ENCODE assay signal across 24 cellular contexts in genomic region chr9:87357600-87357999, GRCh38.
"Had no signal": no experiment of that assay in that cellular context is flagged by ENCODE, and none has a peak within 500 bp of the region (broad histone marks: within the 10 kb centered on the region; RNA-seq: fewer than 3 reads in every experiment).

No MANE protein-coding gene starts in this region.

- ATAC-seq: natural killer cell; psoas muscle; right cardiac atrium; right lobe of liver; stimulated activated effector memory CD8-positive, alpha-beta T cell treated with anti-CD3 and anti-CD28 coated beads, Interleukin-12 subunit alpha, Interleukin-12 subunit beta, amount 100 ng/mL, for 72 hours; stimulated activated naive B cell treated with anti-CD40 and anti-IgM and Interleukin-4, amounts not matched to agents 10 μg/mL and 1 μg/mL and 100 μg/mL, for 72 hours; upper lobe of right lung had no signal

- H3K27ac ChIP-seq: neural progenitor cell, ovary, parathyroid adenoma, psoas muscle, right lobe of liver, sigmoid colon, stomach, testis, tibial artery, transverse colon, upper lobe of right lung, uterus had no signal

- H3K36me3 ChIP-seq: neural progenitor cell, ovary, right lobe of liver, sigmoid colon, stomach, tibial artery, transverse colon, upper lobe of right lung, uterus had no signal

- FAIRE-seq: small intestine had no signal

- H3K9me3 ChIP-seq: ovary, psoas muscle, right lobe of liver, testis, transverse colon, uterus had no signal

- H3K4me3 ChIP-seq: neural progenitor cell, ovary, psoas muscle, right lobe of liver, sigmoid colon, stomach, testis, tibial artery, transverse colon, upper lobe of right lung, uterus had no signal

- H3K4me1 ChIP-seq: neural progenitor cell, parathyroid adenoma, psoas muscle, sigmoid colon, stomach, tibial artery, transverse colon, upper lobe of right lung, uterus had no signal

- DNase-seq: natural killer cell; occipital lobe; ovary; posterior cingulate gyrus; psoas muscle; right cardiac atrium; right lobe of liver; sigmoid colon; small intestine; stimulated activated CD4-positive, alpha-beta T cell treated with anti-CD3 and anti-CD28 coated beads, Interleukin-15, amount 100 ng/mL, for 24 hours; stimulated activated CD4-positive, alpha-beta T cell treated with anti-CD3 and anti-CD28 coated beads, Interleukin-2, amount 100 ng/mL, for 24 hours; stimulated activated CD4-positive, alpha-beta T cell treated with anti-CD3 and anti-CD28 coated beads, Interleukin-2, amount 100 ng/mL, for 48 hours; stimulated activated CD4-positive, alpha-beta T cell treated with anti-CD3 and anti-CD28 coated beads, Interleukin-4, amount 100 ng/mL, for 24 hours; stimulated activated naive B cell treated with anti-CD40 and anti-IgM and Interleukin-4, amounts not matched to agents 10 μg/mL and 1 μg/mL and 100 μg/mL, for 72 hours; stimulated activated naive CD4-positive, alpha-beta T cell treated with Interleukin-2 at 50 U/mL for 16 hours; stomach; testis; tibial artery; transverse colon; upper lobe of right lung; uterus had no signal
